In genomic region chr2:240433973-240434727, GRCh38 we compare ENCODE assay signal across 7 cellular contexts. TPM values are rescaled to one million over a fixed set of nuclear protein-coding genes. Genes with fewer than 3 reads are reported as not detected.
DNase-seq lines count a peak whose midpoint lies in the region; ATAC-seq lines count a peak whose summit lies in the region.

No MANE protein-coding gene starts in this region.

- H3K18ac ChIP-seq in neuronal stem cell (ENCODE audit: low read length), result peak overlapping the region; percentile 55

- no peak for ATAC-seq in GM19023 (IDR thresholded peaks at IDR 0.05; ENCODE audit: unreplicated experiment)
- no peak for ATAC-seq in HG03354 (IDR thresholded peaks at IDR 0.05; ENCODE audit: poor library complexity, severe bottlenecking, unreplicated experiment)
- ATAC-seq in GM19455 (IDR thresholded peaks at IDR 0.05; ENCODE audit: unreplicated experiment), result no peak

- H3K27ac Mint-ChIP-seq in activated CD4-positive, alpha-beta memory T cell treated with anti-CD3 and anti-CD28 coated beads, Interleukin-2, amount 10 ng/mL, durations not matched to agents 7 days and 5 days, result peak overlapping the region; percentile 77

- peaks cover 0 to 8% (median 6%) of the 10 kb centered on the region in 3 experiments for H3K27me3 ChIP-seq in neuronal stem cell (ENCODE audit: control insufficient read depth in 3 of 3, insufficient read depth in 3 of 3, low read depth in 1 of 3, low read length in 3 of 3)

- no peaks in the 10 kb centered on the region for H3K36me3 Mint-ChIP-seq in activated CD4-positive, alpha-beta memory T cell treated with anti-CD3 and anti-CD28 coated beads, Interleukin-2, amount 10 ng/mL, durations not matched to agents 7 days and 5 days (ENCODE audit: low read depth)

- H3K14ac ChIP-seq in neuronal stem cell (ENCODE audit: low read length), result peak overlapping the region; percentile 95

- no peaks in the 10 kb centered on the region for H3K36me3 ChIP-seq in neuronal stem cell (replicated peaks in 1 of 2; ENCODE audit: control insufficient read depth in 2 of 2, insufficient read depth in 2 of 2, low read length in 2 of 2)

- POLR2A ChIA-PET in activated CD4-positive, alpha-beta memory T cell treated with anti-CD3 and anti-CD28 coated beads, Interleukin-2, amount 10 ng/mL, durations not matched to agents 7 days and 5 days (lab: Charles Lee), result interaction anchor here (0.8 kb wide), 1 partner anchor 32 kb away, joined by 3 read pairs; no protein-coding TSS in a partner anchor

- H2BK5ac ChIP-seq in neuronal stem cell (ENCODE audit: low read length), result peak overlapping the region; percentile 91

- H2BK120ac ChIP-seq in neuronal stem cell (ENCODE audit: low read depth, low read length), result no peak overlapping the region

- H3K4me2 ChIP-seq in neuronal stem cell (ENCODE audit: insufficient read depth, low read length, poor library complexity, severe bottlenecking), result peak overlapping the region; percentile 95

- peak overlapping the region; percentile 81 to 89 for H3K4me3 ChIP-seq in neuronal stem cell (ENCODE audit: low read length in 2 of 2)

- CTCF ChIA-PET in activated CD4-positive, alpha-beta memory T cell treated with anti-CD3 and anti-CD28 coated beads, Interleukin-2, amount 10 ng/mL, durations not matched to agents 7 days and 5 days (lab: Charles Lee), result no interaction called here

- H3K4ac ChIP-seq in neuronal stem cell (ENCODE audit: low read length), result peak overlapping the region; percentile 44

- H3K23ac ChIP-seq in neuronal stem cell (ENCODE audit: low read depth, low read length, poor library complexity), result peak overlapping the region; percentile 77

- H2BK12ac ChIP-seq in neuronal stem cell (ENCODE audit: low read length), result peak overlapping the region; percentile 49

- H2BK15ac ChIP-seq in neuronal stem cell (ENCODE audit: low read length), result peak overlapping the region; percentile 96

- H3K4me1 Mint-ChIP-seq in activated CD4-positive, alpha-beta memory T cell treated with anti-CD3 and anti-CD28 coated beads, Interleukin-2, amount 10 ng/mL, durations not matched to agents 7 days and 5 days, result peaks cover 12% of the 10 kb centered on the region

- H3K4me3 Mint-ChIP-seq in activated CD4-positive, alpha-beta memory T cell treated with anti-CD3 and anti-CD28 coated beads, Interleukin-2, amount 10 ng/mL, durations not matched to agents 7 days and 5 days, result peak overlapping the region; percentile 83

- H2AK5ac ChIP-seq in neuronal stem cell (ENCODE audit: low read depth, low read length), result peak overlapping the region; percentile 91

- peaks cover 0 to 2% of the 10 kb centered on the region in 2 donors for H3K9me3 ChIP-seq in neuronal stem cell (replicated peaks in 1 of 2; ENCODE audit: control insufficient read depth in 2 of 2, insufficient read depth in 1 of 2, low read depth in 1 of 2, low read length in 2 of 2)

- H2AFZ ChIP-seq in neuronal stem cell (ENCODE audit: low read length), result peak overlapping the region; percentile 99

- peaks cover 23 to 24% of the 10 kb centered on the region in 2 donors for H3K4me1 ChIP-seq in neuronal stem cell (ENCODE audit: control insufficient read depth in 2 of 2, insufficient read depth in 1 of 2, low read depth in 1 of 2, low read length in 2 of 2)

- peak; percentile 93 for DNase-seq in HS-5 (ENCODE audit: low read depth)
- DNase-seq in activated CD4-positive, alpha-beta memory T cell treated with anti-CD3 and anti-CD28 coated beads, Interleukin-2, amount 10 ng/mL, durations not matched to agents 7 days and 5 days, result peak; percentile 35
- peak; percentile 93 for DNase-seq in fibroblast of peridontal ligament (ENCODE audit: extremely low read depth)
- no peak for DNase-seq in neuronal stem cell (ENCODE audit: low spot score)

- no peak overlapping the region for H4K8ac ChIP-seq in neuronal stem cell (ENCODE audit: low read depth, low read length)

- peak overlapping the region; percentile 92 for H3K9ac ChIP-seq in neuronal stem cell (ENCODE audit: low read depth, low read length, poor library complexity)

- no peak overlapping the region for H3K27ac ChIP-seq in neuronal stem cell (replicated peaks; ENCODE audit: low read length)

- H4K91ac ChIP-seq in neuronal stem cell (ENCODE audit: low read depth, low read length, poor library complexity), result no peak overlapping the region

- WGBS in neuronal stem cell (ENCODE audit: extremely low coverage in 2 of 2, insufficient read length in 2 of 2, insufficient replicate concordance in 1 of 2), 2 donors, result no CpG with 5 or more reads among the region's 16 CpGs

- H3K27me3 Mint-ChIP-seq in activated CD4-positive, alpha-beta memory T cell treated with anti-CD3 and anti-CD28 coated beads, Interleukin-2, amount 10 ng/mL, durations not matched to agents 7 days and 5 days, result peaks cover 16% of the 10 kb centered on the region

- no peaks in the 10 kb centered on the region for H3K9me3 Mint-ChIP-seq in activated CD4-positive, alpha-beta memory T cell treated with anti-CD3 and anti-CD28 coated beads, Interleukin-2, amount 10 ng/mL, durations not matched to agents 7 days and 5 days

- peaks cover 21% of the 10 kb centered on the region for H3K79me1 ChIP-seq in neuronal stem cell (ENCODE audit: low read depth, low read length)

RNA-seq across cellular contexts. Expression of gene GPC1, which starts 1.3 kb away (rescaled TPM):
- 1 to 10 TPM; 5.8 to 7.9 TPM for total RNA-seq in activated CD4-positive, alpha-beta memory T cell treated with anti-CD3 and anti-CD28 coated beads, Interleukin-2, amount 10 ng/mL, durations not matched to agents 7 days and 5 days
- 78.0 TPM for polyA plus RNA-seq in neuronal stem cell (2013, experiment 1 of 2)
- 77.4 TPM for polyA plus RNA-seq in neuronal stem cell (2013, experiment 2 of 2)
